Comparison of ENCODE assay signal across 16 cellular contexts in the genomic region with DNA sequence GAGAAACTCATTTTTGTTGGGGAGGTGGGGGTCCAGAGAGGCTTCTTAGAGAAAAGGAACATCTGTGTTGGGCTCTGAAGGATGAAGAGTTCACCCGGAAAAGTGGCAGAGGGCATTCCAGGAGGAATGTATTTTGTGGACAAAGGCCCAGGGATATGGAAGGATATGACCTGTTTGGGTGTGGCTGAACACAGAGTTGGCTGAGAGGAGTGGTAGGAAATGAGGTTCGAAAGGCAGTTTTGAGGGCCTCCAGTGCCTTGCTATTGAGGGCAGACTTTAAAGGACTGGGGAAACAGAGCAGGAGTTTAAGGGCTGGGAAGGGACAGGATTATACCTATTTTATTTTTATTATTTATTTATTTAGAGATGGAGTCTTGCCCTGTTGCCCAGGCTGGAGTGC. TPM values are rescaled to one million over a fixed set of nuclear protein-coding genes. Genes with fewer than 3 reads are reported as not detected.
DNase-seq lines count a peak whose midpoint lies in the region; ATAC-seq and TF ChIP-seq lines count a peak whose summit lies in the region.
"Had no signal": no experiment of that assay in that cellular context is flagged by ENCODE, and none has a peak within 500 bp of the region (broad histone marks: within the 10 kb centered on the region; RNA-seq: fewer than 3 reads in every experiment).

No MANE protein-coding gene starts in this region.

- 68 to 86% (median 77%) methylated on average over 2 of the region's 2 CpGs for WGBS in spleen, 5 donors

- DNase-seq in Peyer's patch = no peak
- DNase-seq in breast epithelium (ENCODE audit: low spot score in 2 of 2) = no peak
- peak in 1 of 2 donors; percentile 52 for DNase-seq in left colon
- DNase-seq in spleen = no peak
- DNase-seq in globus pallidus (ENCODE audit: low spot score) = no peak
- no peak for DNase-seq in NCI-H69 (lab: John Stamatoyannopoulos, UW)
- DNase-seq: activated B cell treated with CpG ODN at 0.5 μM for 24 hours; activated T-cell treated with anti-CD3 and anti-CD28 coated beads, Interleukin-2, amount 50 U/mL, for 72 hours; GF-D8; mesendoderm; NCI-H2081 treated with DMSO at 0.1 percent for 48 hours; NCI-H524 treated with DMSO at 0.1 percent for 48 hours; SJCRH30; T-helper 2 cell had no signal

- H3K36me3 ChIP-seq in Peyer's patch = no peaks in the 10 kb centered on the region
- no peaks in the 10 kb centered on the region for H3K36me3 ChIP-seq in breast epithelium
- no peaks in the 10 kb centered on the region for H3K36me3 ChIP-seq in spleen
- H3K36me3 ChIP-seq: neutrophil, SJCRH30 had no signal

- no peak for TF ChIP-seq POLR2A in Peyer's patch (IDR thresholded peaks at IDR 0.05)
- no peak for TF ChIP-seq POLR2A in breast epithelium (IDR thresholded peaks at IDR 0.05)
- TF ChIP-seq POLR2A in spleen (IDR thresholded peaks at IDR 0.05) = no peak

- intact Hi-C loops in breast epithelium (cut with DNase I; ENCODE audit: low total_unique reads) (no loop called here), left colon (cut with DNase I, micrococcal nuclease) (no loop called here), spleen (cut with DNase I; ENCODE audit: low total_unique reads) (no loop called here)

- H3K27ac ChIP-seq in Peyer's patch (peak overlapping the region in 3 of 4 donors; percentile 70 to 87 (median 81)), breast epithelium (peak overlapping the region; percentile 75 to 82), spleen (peak overlapping the region in 5 of 8 donors; percentile 51 to 68 (median 57))
- H3K27ac ChIP-seq: neutrophil, SJCRH30 had no signal

- H3K9me3 ChIP-seq in Peyer's patch (no peaks in the 10 kb centered on the region), breast epithelium (no peaks in the 10 kb centered on the region), spleen (no peaks in the 10 kb centered on the region)
- H3K9me3 ChIP-seq: neutrophil, SJCRH30 had no signal

- H3K4me3 ChIP-seq in Peyer's patch (no peak overlapping the region), breast epithelium (no peak overlapping the region), spleen (no peak overlapping the region)
- H3K4me3 ChIP-seq: SJCRH30 had no signal

- TF ChIP-seq CTCF in Peyer's patch (IDR thresholded peaks at IDR 0.05) (no peak), breast epithelium (IDR thresholded peaks at IDR 0.05) (no peak), spleen (IDR thresholded peaks at IDR 0.05 in 8 of 11, conservative IDR thresholded peaks at IDR 0.05 in 3 of 11) (no peak)

- peak; percentile 65 for ATAC-seq in left colon
- no peak for ATAC-seq in GM21515 (IDR thresholded peaks at IDR 0.05; ENCODE audit: unreplicated experiment)
- ATAC-seq: activated T-cell treated with anti-CD3 and anti-CD28 coated beads, Interleukin-2, amount 50 U/mL, for 72 hours had no signal

- H3K4me1 ChIP-seq in Peyer's patch = peaks cover 0 to 55% (median 9%) of the 10 kb centered on the region in 4 donors
- H3K4me1 ChIP-seq in breast epithelium = peaks cover 0 to 22% of the 10 kb centered on the region in 2 donors
- H3K4me1 ChIP-seq in spleen = peaks cover 30 to 80% (median 57%) of the 10 kb centered on the region in 6 donors

- H3K27me3 ChIP-seq in Peyer's patch = no peaks in the 10 kb centered on the region
- no peaks in the 10 kb centered on the region for H3K27me3 ChIP-seq in breast epithelium
- H3K27me3 ChIP-seq in spleen (replicated peaks in 1 of 7) = peaks cover 0 to 4% (median 0%) of the 10 kb centered on the region in 7 donors
- H3K27me3 ChIP-seq: SJCRH30 had no signal

RNA-seq across cellular contexts. Expression of gene WASF2, which starts 27.3 kb away (rescaled TPM):
- total RNA-seq in Peyer's patch (10 to 100 TPM; 52.5 to 74.5 (median 57.5) TPM), breast epithelium (10 to 100 TPM; 41.6 to 93.5 (median 43.2) TPM), left colon (100 to 1,000 TPM in 1 of 2 donors, 10 to 100 TPM in 1; 97.7 to 144 TPM), spleen (100 to 1,000 TPM in 4 of 7 donors, 10 to 100 TPM in 3; 92.1 to 196 (median 129) TPM)
- 10 to 100 TPM; 17.2 to 36.8 (median 23.5) TPM for polyA plus RNA-seq in spleen
